In the genomic region with DNA sequence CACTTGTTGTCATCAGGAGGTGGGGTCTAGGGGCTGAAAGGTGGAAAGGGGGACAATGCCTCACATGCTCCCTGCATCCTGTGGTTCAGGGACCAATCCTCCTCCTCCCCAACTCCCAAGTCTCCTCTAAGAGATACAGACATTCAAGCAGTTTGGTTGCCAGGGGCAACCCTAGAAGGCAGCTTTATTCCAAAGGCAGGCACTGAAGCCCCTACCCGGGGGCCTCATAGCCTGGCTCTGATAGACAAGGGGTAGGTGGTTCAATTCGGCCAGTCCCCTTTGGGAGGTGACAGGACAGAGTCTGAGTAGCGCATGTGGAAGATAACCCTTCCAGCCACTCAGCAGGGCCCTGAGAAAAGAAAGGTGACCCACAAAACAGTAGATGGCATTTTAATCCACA, we compare ENCODE assay signal across 22 cellular contexts.
"Had no signal": no experiment of that assay in that cellular context is flagged by ENCODE, and none has a peak within 500 bp of the region (broad histone marks: within the 10 kb centered on the region; RNA-seq: fewer than 3 reads in every experiment).

No MANE protein-coding gene starts in this region.

- H3K4me3 Mint-ChIP-seq: activated CD8-positive, alpha-beta T cell treated with anti-CD3 and anti-CD28 coated beads, Interleukin-2, amount 10 ng/mL, durations not matched to agents 7 days and 5 days; activated naive CD4-positive, alpha-beta T cell treated with anti-CD3 and anti-CD28 coated beads, Interleukin-2, amount 50 U/mL, for 24 hours; naive thymus-derived CD4-positive, alpha-beta T cell; stimulated activated effector memory CD8-positive, alpha-beta T cell treated with anti-CD3 and anti-CD28 coated beads, Interleukin-12 subunit alpha, Interleukin-12 subunit beta, amount 100 ng/mL, for 72 hours; WTC11 had no signal

- H3K27ac ChIP-seq: epithelial cell of prostate, prostate gland, right lobe of liver, thyroid gland, vagina had no signal

- H3K4me3 ChIP-seq: heart right ventricle, mucosa of descending colon, prostate gland, right lobe of liver, thyroid gland, vagina had no signal

- H3K9me3 ChIP-seq: heart right ventricle, mucosa of descending colon, prostate gland, right lobe of liver, thyroid gland, vagina had no signal

- ATAC-seq: activated CD8-positive, alpha-beta T cell treated with anti-CD3 and anti-CD28 coated beads, Interleukin-2, amount 10 ng/mL, durations not matched to agents 7 days and 5 days; mucosa of descending colon; naive thymus-derived CD4-positive, alpha-beta T cell; stimulated activated effector memory CD8-positive, alpha-beta T cell treated with anti-CD3 and anti-CD28 coated beads, Interleukin-12 subunit alpha, Interleukin-12 subunit beta, amount 100 ng/mL, for 72 hours; WTC11 had no signal

- DNase-seq: activated CD4-positive, alpha-beta T cell treated with anti-CD3 and anti-CD28 coated beads for 4 hours; activated CD8-positive, alpha-beta memory T cell treated with anti-CD3 and anti-CD28 coated beads, Interleukin-2, amount 50 U/mL, for 4 hours; activated CD8-positive, alpha-beta T cell treated with anti-CD3 and anti-CD28 coated beads, Interleukin-2, amount 10 ng/mL, durations not matched to agents 7 days and 5 days; activated T-cell treated with anti-CD3 and anti-CD28 coated beads, Interleukin-2, amount 50 U/mL, for 48 hours; amniotic stem cell; central memory CD4-positive, alpha-beta T cell; cortex of kidney; effector CD8-positive, alpha-beta T cell; foreskin melanocyte; heart right ventricle; mucosa of descending colon; naive thymus-derived CD4-positive, alpha-beta T cell; right lobe of liver; stimulated activated CD4-positive, alpha-beta T cell treated with anti-CD3 and anti-CD28 coated beads, Interleukin-12 subunit alpha, Interleukin-12 subunit beta, amount 100 ng/mL, for 4 hours; T-helper 2 cell; thyroid gland had no signal

- H3K4me1 ChIP-seq: right lobe of liver had no signal

- H3K36me3 Mint-ChIP-seq: activated naive CD4-positive, alpha-beta T cell treated with anti-CD3 and anti-CD28 coated beads, Interleukin-2, amount 50 U/mL, for 24 hours; stimulated activated effector memory CD8-positive, alpha-beta T cell treated with anti-CD3 and anti-CD28 coated beads, Interleukin-12 subunit alpha, Interleukin-12 subunit beta, amount 100 ng/mL, for 72 hours; WTC11 had no signal

- H3K27me3 ChIP-seq: right lobe of liver, thyroid gland, vagina had no signal

- H3K9me3 Mint-ChIP-seq: activated naive CD4-positive, alpha-beta T cell treated with anti-CD3 and anti-CD28 coated beads, Interleukin-2, amount 50 U/mL, for 24 hours; stimulated activated effector memory CD8-positive, alpha-beta T cell treated with anti-CD3 and anti-CD28 coated beads, Interleukin-12 subunit alpha, Interleukin-12 subunit beta, amount 100 ng/mL, for 72 hours; WTC11 had no signal

- H3K36me3 ChIP-seq: heart right ventricle, prostate gland, right lobe of liver, thyroid gland, vagina had no signal

- H3K27ac Mint-ChIP-seq: activated CD8-positive, alpha-beta T cell treated with anti-CD3 and anti-CD28 coated beads, Interleukin-2, amount 10 ng/mL, durations not matched to agents 7 days and 5 days; activated naive CD4-positive, alpha-beta T cell treated with anti-CD3 and anti-CD28 coated beads, Interleukin-2, amount 50 U/mL, for 24 hours; naive thymus-derived CD4-positive, alpha-beta T cell; stimulated activated effector memory CD8-positive, alpha-beta T cell treated with anti-CD3 and anti-CD28 coated beads, Interleukin-12 subunit alpha, Interleukin-12 subunit beta, amount 100 ng/mL, for 72 hours; WTC11 had no signal
